Comparison of ENCODE assay signal across 8 cellular contexts in the genomic region with DNA sequence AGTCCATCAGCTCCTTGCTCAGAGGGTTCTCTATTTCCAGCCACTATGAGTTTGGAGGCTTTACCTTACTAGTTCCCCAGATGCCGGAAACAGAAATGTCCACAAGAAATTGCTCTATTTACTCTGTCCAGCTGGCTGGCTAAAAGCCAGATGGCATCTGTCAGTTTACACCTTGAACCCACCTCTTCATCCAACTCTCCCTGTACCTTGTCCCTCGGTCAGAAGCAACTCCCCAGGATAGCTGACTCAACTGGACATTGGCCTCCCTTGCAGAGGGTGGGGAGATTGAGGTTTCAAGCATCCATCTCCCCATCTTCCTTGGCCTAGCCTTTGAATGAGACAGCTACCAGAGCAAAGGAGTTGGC. TPM values are rescaled to one million over a fixed set of nuclear protein-coding genes. Genes with fewer than 3 reads are reported as not detected.
DNase-seq lines count a peak whose midpoint lies in the region; ATAC-seq, FAIRE-seq and TF ChIP-seq lines count a peak whose summit lies in the region.

No MANE protein-coding gene starts in this region.

- H3K36me3 Mint-ChIP-seq in CD14-positive monocyte: peaks cover 44 to 49% of the 10 kb centered on the region in 2 donors
- peaks cover 12% of the 10 kb centered on the region for H3K36me3 Mint-ChIP-seq in chondrocyte (ENCODE audit: low read depth)
- peaks cover 9% of the 10 kb centered on the region for H3K36me3 Mint-ChIP-seq in nephron progenitor cell (ENCODE audit: low read depth)

- H3K4me1 Mint-ChIP-seq in CD14-positive monocyte (peaks cover 55% of the 10 kb centered on the region), chondrocyte (ENCODE audit: low read depth) (peaks cover 30% of the 10 kb centered on the region), nephron progenitor cell (peaks cover 52% of the 10 kb centered on the region)

- H3K4me3 Mint-ChIP-seq in CD14-positive monocyte: peak overlapping the region; percentile 89 to 97
- H3K4me3 Mint-ChIP-seq in chondrocyte (ENCODE audit: unreplicated experiment): peak overlapping the region; percentile 80
- peak overlapping the region; percentile 80 for H3K4me3 Mint-ChIP-seq in nephron progenitor cell

- no peak for FAIRE-seq in H54 (lab: Jason Lieb, UNC)

- no peak for DNase-seq in CD14-positive monocyte (ENCODE audit: low spot score)
- DNase-seq in LNCaP clone FGC (ENCODE audit: low read depth): no peak
- DNase-seq in chondrocyte (ENCODE audit: low spot score): no peak
- DNase-seq in nephron progenitor cell: no peak
- DNase-seq in H54 (ENCODE audit: insufficient read length, low spot score): no peak
- DNase-seq in HT-29 (ENCODE audit: low spot score): no peak

- peak overlapping the region; percentile 73 for H3K4me3 ChIP-seq in LNCaP clone FGC (ENCODE audit: low read depth, low read length)

- H3K9me3 Mint-ChIP-seq in CD14-positive monocyte (no peaks in the 10 kb centered on the region), chondrocyte (ENCODE audit: low read depth) (no peaks in the 10 kb centered on the region), nephron progenitor cell (no peaks in the 10 kb centered on the region)

- TF ChIP-seq POLR2A in H54 (IDR thresholded peaks at IDR 0.05; ENCODE audit: low read depth, low read length): no peak

- ATAC-seq in HG03045 (IDR thresholded peaks at IDR 0.05; ENCODE audit: unreplicated experiment) (no peak), HG02678 (IDR thresholded peaks at IDR 0.05; ENCODE audit: unreplicated experiment) (no peak)

- TF ChIP-seq CTCF in CD14-positive monocyte (IDR thresholded peaks at IDR 0.05): no peak
- TF ChIP-seq CTCF in LNCaP clone FGC (IDR thresholded peaks at IDR 0.05; ENCODE audit: control insufficient read depth, extremely low read depth, insufficient read depth): no peak
- TF ChIP-seq CTCF in chondrocyte (IDR thresholded peaks at IDR 0.05): no peak
- TF ChIP-seq CTCF in nephron progenitor cell (IDR thresholded peaks at IDR 0.05): no peak

- intact Hi-C loops in CD14-positive monocyte (cut with micrococcal nuclease): loop anchor here in 1 of 2 donors (5.0 kb wide), 1 partner anchor 182 kb away; a partner anchor contains a TSS

- H3K27me3 Mint-ChIP-seq in CD14-positive monocyte (ENCODE audit: low read depth in 3 of 3) (no peaks in the 10 kb centered on the region), chondrocyte (ENCODE audit: low read depth) (no peaks in the 10 kb centered on the region), nephron progenitor cell (ENCODE audit: low read depth, poor library complexity) (peaks cover 19% of the 10 kb centered on the region)

- H3K27ac Mint-ChIP-seq in CD14-positive monocyte (peak overlapping the region; percentile 82 to 94 (median 87)), chondrocyte (ENCODE audit: unreplicated experiment) (peak overlapping the region; percentile 25), nephron progenitor cell (no peak overlapping the region)

RNA-seq across cellular contexts. Expression of a gene that starts 1.7 kb away (rescaled TPM):
- 1 to 10 TPM; 3.8 to 6.4 TPM for polyA plus RNA-seq in CD14-positive monocyte
- total RNA-seq in chondrocyte: 11.8 to 13.2 TPM (median 12.1 TPM) in 3 replicates
- 31.9 and 40.4 TPM in 2 replicates for total RNA-seq in HT-29 (2014; rRNA removed; shearing (Covaris generic))

RNA-seq across cellular contexts. Expression of a gene that starts 7.2 kb away (rescaled TPM):
- polyA plus RNA-seq in CD14-positive monocyte: 10 to 100 TPM; 37.0 to 39.7 TPM
- 37.0 to 58.2 TPM (median 41.2 TPM) in 3 replicates for total RNA-seq in chondrocyte
- 67.2 and 93.2 TPM in 2 replicates for total RNA-seq in HT-29 (2014; rRNA removed; shearing (Covaris generic))

RNA-seq across cellular contexts. Expression of a gene that starts 12.5 kb away (rescaled TPM):
- polyA plus RNA-seq in CD14-positive monocyte: 1 to 10 TPM; 8.0 to 8.6 TPM
- total RNA-seq in chondrocyte: 16.9 to 22.9 TPM (median 21.9 TPM) in 3 replicates
- total RNA-seq in HT-29 (2014; rRNA removed; shearing (Covaris generic)): 15.5 and 16.9 TPM in 2 replicates

RNA-seq across cellular contexts. Expression of a gene that starts 24.2 kb away (rescaled TPM):
- 10 to 100 TPM; 25.2 to 26.4 TPM for polyA plus RNA-seq in CD14-positive monocyte
- 16.1 to 21.3 TPM (median 16.7 TPM) in 3 replicates for total RNA-seq in chondrocyte
- total RNA-seq in HT-29 (2014; rRNA removed; shearing (Covaris generic)): 21.9 and 25.1 TPM in 2 replicates

RNA-seq across cellular contexts. Expression of a gene that starts 40.0 kb away (rescaled TPM):
- not detected for polyA plus RNA-seq in CD14-positive monocyte
- 0.80 to 2.5 TPM (median 2.0 TPM) in 3 replicates for total RNA-seq in chondrocyte
- not detected in 2 replicates for total RNA-seq in HT-29 (2014; rRNA removed; shearing (Covaris generic))
